ENCODE assay signal across 9 cellular contexts in genomic region chr1:152926091-152926490, GRCh38. TPM values are rescaled to one million over a fixed set of nuclear protein-coding genes. Genes with fewer than 3 reads are reported as not detected.
DNase-seq lines count a peak whose midpoint lies in the region; ATAC-seq and TF ChIP-seq lines count a peak whose summit lies in the region.
"Had no signal": no experiment of that assay in that cellular context is flagged by ENCODE, and none has a peak within 500 bp of the region (broad histone marks: within the 10 kb centered on the region; RNA-seq: fewer than 3 reads in every experiment).

No MANE protein-coding gene starts in this region.

- H3K79me2 ChIP-seq in DOHH2 (ENCODE audit: control insufficient read depth, low read length): no peaks in the 10 kb centered on the region

- no peak for ATAC-seq in HG03095 (IDR thresholded peaks at IDR 0.05; ENCODE audit: unreplicated experiment)
- ATAC-seq in body of pancreas: no peak
- no peak for ATAC-seq in HG02588 (IDR thresholded peaks at IDR 0.05; ENCODE audit: unreplicated experiment)

- H3K27ac ChIP-seq in DOHH2 (ENCODE audit: low read depth, low read length): no peak overlapping the region
- no peak overlapping the region for H3K27ac ChIP-seq in body of pancreas

- no peak overlapping the region for H3K4me3 ChIP-seq in DOHH2 (ENCODE audit: low read length)
- no peak overlapping the region for H3K4me3 ChIP-seq in body of pancreas

- TF ChIP-seq POLR2A in body of pancreas (IDR thresholded peaks at IDR 0.05): no peak

- no peaks in the 10 kb centered on the region for H3K9me3 ChIP-seq in DOHH2 (ENCODE audit: control insufficient read depth, insufficient read depth, low read length)
- H3K9me3 ChIP-seq in body of pancreas: no peaks in the 10 kb centered on the region

- no peaks in the 10 kb centered on the region for H3K9me2 ChIP-seq in DOHH2 (replicated peaks; ENCODE audit: control insufficient read depth, low read length)

- 66 to 68% methylated on average over 3 of the region's 3 CpGs for WGBS in body of pancreas, 2 donors

- H3K4me1 ChIP-seq in DOHH2 (ENCODE audit: control insufficient read depth, low read length) (no peaks in the 10 kb centered on the region), body of pancreas (no peaks in the 10 kb centered on the region)

- H3F3A ChIP-seq in DOHH2 (ENCODE audit: control insufficient read depth, insufficient read depth): no peaks in the 10 kb centered on the region

- no peak overlapping the region for H3K4me2 ChIP-seq in DOHH2 (ENCODE audit: low read length)

- H4K20me1 ChIP-seq in DOHH2 (ENCODE audit: control insufficient read depth, insufficient read depth, low read depth, low read length): no peaks in the 10 kb centered on the region

- H3K36me3 ChIP-seq in DOHH2 (ENCODE audit: control insufficient read depth, low read length) (no peaks in the 10 kb centered on the region), body of pancreas (replicated peaks in 1 of 2; ENCODE audit: insufficient read depth in 1 of 2, low read depth in 2 of 2) (no peaks in the 10 kb centered on the region)

- intact Hi-C loops in body of pancreas (cut with DNase I): no loop called here

- H3K27me3 ChIP-seq in DOHH2 (ENCODE audit: control insufficient read depth, low read length) (no peaks in the 10 kb centered on the region), body of pancreas (no peaks in the 10 kb centered on the region)

- DNase-seq in HCEC 1CT: peak; percentile 35
- DNase-seq in RPMI7951 (ENCODE audit: low read depth): peak; percentile 19
- DNase-seq in left kidney (ENCODE audit: low read depth, low spot score): peak; percentile 24
- no peak for DNase-seq in hypothalamus (lab: John Stamatoyannopoulos, UW)
- DNase-seq in body of pancreas: no peak
- DNase-seq: activated CD4-positive, alpha-beta memory T cell treated with anti-CD3 and anti-CD28 coated beads for 36 hours had no signal

- TF ChIP-seq CTCF in DOHH2 (IDR thresholded peaks at IDR 0.05; ENCODE audit: low read depth, low read length, poor library complexity, severe bottlenecking) (peak; percentile 24), body of pancreas (IDR thresholded peaks at IDR 0.05) (no peak)

RNA-seq across cellular contexts. Expression of gene IVL, which starts 17.7 kb away (rescaled TPM):
- total RNA-seq in RPMI7951 (2014; rRNA removed; shearing (Covaris generic)): not detected in 2 replicates
- not detected for total RNA-seq in body of pancreas
- total RNA-seq: activated CD4-positive, alpha-beta memory T cell treated with anti-CD3 and anti-CD28 coated beads for 36 hours had no signal

RNA-seq across cellular contexts. Expression of gene SPRR5, which starts 20.9 kb away (rescaled TPM):
- total RNA-seq in RPMI7951 (2014; rRNA removed; shearing (Covaris generic)): not detected in 2 replicates
- total RNA-seq in body of pancreas: not detected
- total RNA-seq: activated CD4-positive, alpha-beta memory T cell treated with anti-CD3 and anti-CD28 coated beads for 36 hours had no signal

RNA-seq across cellular contexts. Expression of gene SPRR4, which starts 44.4 kb away (rescaled TPM):
- total RNA-seq in RPMI7951 (2014; rRNA removed; shearing (Covaris generic)): not detected in 2 replicates
- total RNA-seq in body of pancreas: not detected
- total RNA-seq: activated CD4-positive, alpha-beta memory T cell treated with anti-CD3 and anti-CD28 coated beads for 36 hours had no signal

RNA-seq across cellular contexts. Expression of gene SMCP, which starts 48.0 kb away (rescaled TPM):
- not detected in 2 replicates for total RNA-seq in RPMI7951 (2014; rRNA removed; shearing (Covaris generic))
- total RNA-seq in body of pancreas: not detected
- total RNA-seq: activated CD4-positive, alpha-beta memory T cell treated with anti-CD3 and anti-CD28 coated beads for 36 hours had no signal

RNA-seq across cellular contexts. Expression of gene SPRR1A, which starts 57.8 kb away (rescaled TPM):
- total RNA-seq in RPMI7951 (2014; rRNA removed; shearing (Covaris generic)): not detected in 2 replicates
- not detected for total RNA-seq in body of pancreas
- total RNA-seq: activated CD4-positive, alpha-beta memory T cell treated with anti-CD3 and anti-CD28 coated beads for 36 hours had no signal

Comparison
In these comparisons a context has a peak if more than half of its experiments do, and no peak if none do; other contexts are left out.
1. DNase-seq: peak in HCEC 1CT (single experiment), RPMI7951 (single experiment) and left kidney (single experiment); none in hypothalamus (0 of 51) and body of pancreas (0 of 4).